ENCODE assay signal across 26 cellular contexts in the genomic region with DNA sequence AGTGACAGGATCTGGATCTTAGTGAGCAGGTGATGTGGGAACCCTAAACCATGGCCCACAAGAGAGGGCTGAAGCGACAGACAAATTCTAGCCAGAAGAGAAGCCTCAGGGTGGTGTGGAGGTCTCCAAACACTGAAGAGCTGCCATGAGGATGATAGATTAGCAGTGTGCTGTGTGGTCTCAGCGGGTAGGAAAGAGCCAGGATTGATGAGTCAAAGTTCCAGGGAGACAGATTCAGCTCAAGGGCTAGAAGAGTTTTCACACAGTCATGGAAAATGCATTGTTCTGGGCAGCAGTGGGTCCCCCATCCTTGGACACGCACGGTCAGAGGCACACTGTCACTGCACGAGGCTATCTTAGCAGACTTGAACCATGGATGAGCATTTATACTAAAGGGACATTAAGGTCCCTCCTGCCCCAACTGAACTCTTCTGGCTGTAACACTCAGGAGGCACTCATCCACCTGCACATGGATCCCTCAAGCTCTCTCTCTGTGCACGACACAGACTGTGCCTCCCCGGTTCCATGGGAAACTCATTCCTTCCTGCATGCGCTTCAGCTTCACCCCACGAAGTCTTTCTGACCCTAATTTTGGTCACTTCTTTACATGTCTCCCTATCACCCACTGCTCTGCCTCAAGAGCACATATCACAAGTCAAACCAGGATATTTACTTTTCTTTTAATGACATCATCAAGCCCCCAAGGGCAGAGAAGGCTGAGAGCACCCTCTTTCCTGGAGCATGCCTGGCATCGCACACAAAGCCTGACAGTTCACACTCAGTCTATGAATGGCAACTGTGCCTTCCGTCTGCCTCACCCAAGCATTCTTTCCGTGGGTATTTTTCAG.
DNase-seq lines count a peak whose midpoint lies in the region; ATAC-seq and TF ChIP-seq lines count a peak whose summit lies in the region.
"Had no signal": no experiment of that assay in that cellular context is flagged by ENCODE, and none has a peak within 500 bp of the region (broad histone marks: within the 10 kb centered on the region; RNA-seq: fewer than 3 reads in every experiment).

No MANE protein-coding gene starts in this region.

- no peak overlapping the region for H3K27ac ChIP-seq in GM23338 (ENCODE audit: low read depth)
- peak overlapping the region; percentile 66 for H3K27ac ChIP-seq in SJSA1
- no peak overlapping the region for H3K27ac ChIP-seq in gastroesophageal sphincter
- peak overlapping the region in 3 of 4 donors; percentile 38 to 49 (median 40) for H3K27ac ChIP-seq in gastrocnemius medialis
- H3K27ac ChIP-seq in PC-3 (ENCODE audit: low read length): no peak overlapping the region
- H3K27ac ChIP-seq in vagina: no peak overlapping the region
- H3K27ac ChIP-seq: neural progenitor cell, psoas muscle, SK-N-MC, transverse colon, VCaP had no signal

- peaks cover 87% of the 10 kb centered on the region for H3K36me3 Mint-ChIP-seq in GM23338 (ENCODE audit: low read depth)

- no peak overlapping the region for H3K9ac ChIP-seq in PC-3 (ENCODE audit: low read length)
- H3K9ac ChIP-seq: neural progenitor cell had no signal

- 86 to 87% methylated on average over 10 to 12 of the region's 12 CpGs for WGBS in gastroesophageal sphincter (ENCODE audit: low coverage in 1 of 2), 2 donors

- H3K9me3 ChIP-seq in SJSA1 (replicated peaks): 0 out of 2 replicates have a peak, but pooled peaks cover 3% of the 10 kb centered on the region
- no peaks in the 10 kb centered on the region for H3K9me3 ChIP-seq in gastroesophageal sphincter
- no peaks in the 10 kb centered on the region for H3K9me3 ChIP-seq in gastrocnemius medialis
- no peaks in the 10 kb centered on the region for H3K9me3 ChIP-seq in PC-3 (ENCODE audit: low read length)
- no peaks in the 10 kb centered on the region for H3K9me3 ChIP-seq in vagina
- H3K9me3 ChIP-seq: psoas muscle, transverse colon had no signal

- DNase-seq in GM23338 (ENCODE audit: low spot score): no peak
- peak; percentile 53 to 64 for DNase-seq in SJSA1 (ENCODE audit: low read depth in 1 of 2, low spot score in 2 of 2)
- no peak for DNase-seq in gastrocnemius medialis
- DNase-seq in PC-3: no peak
- DNase-seq in vagina (ENCODE audit: extremely low spot score in 2 of 2): no peak
- no peak for DNase-seq in NCI-H2196 treated with DMSO at 0.1 percent for 48 hours (lab: John Stamatoyannopoulos, UW; ENCODE audit: unreplicated experiment)
- DNase-seq: activated CD4-positive, alpha-beta T cell treated with anti-CD3 and anti-CD28 coated beads, Interleukin-2, amount 50 U/mL, for 4 hours; activated effector memory CD4-positive, alpha-beta T cell treated with anti-CD3 and anti-CD28 coated beads, Interleukin-2, amount 50 U/mL, for 16 hours; AML-193; central memory CD4-positive, alpha-beta T cell; GOT3; KG1; NCI-H187; NCI-H446; NK-92 treated with Interleukin-12 subunit alpha and Interleukin-12 subunit beta, amount 100 ng/mL, for 24 hours; psoas muscle; stimulated activated CD4-positive, alpha-beta T cell treated with anti-CD3 and anti-CD28 coated beads, Interleukin-2, amount 100 ng/mL, for 48 hours; stimulated activated naive CD8-positive, alpha-beta T cell treated with anti-CD3 and anti-CD28 coated beads, Interleukin-15, Interleukin-2, amounts not matched to agents 100 U/mL and 50 U/mL, for 24 hours; T-helper 2 cell; transverse colon had no signal

- no peaks in the 10 kb centered on the region for H3K9me3 Mint-ChIP-seq in GM23338
- H3K9me3 Mint-ChIP-seq: neural progenitor cell had no signal

- no peak for TF ChIP-seq EP300 in gastroesophageal sphincter (IDR thresholded peaks at IDR 0.05)

- H3K27me3 ChIP-seq in GM23338 (ENCODE audit: insufficient read depth): no peaks in the 10 kb centered on the region
- no peaks in the 10 kb centered on the region for H3K27me3 ChIP-seq in SJSA1 (replicated peaks)
- no peaks in the 10 kb centered on the region for H3K27me3 ChIP-seq in gastroesophageal sphincter
- no peaks in the 10 kb centered on the region for H3K27me3 ChIP-seq in gastrocnemius medialis
- H3K27me3 ChIP-seq in PC-3 (ENCODE audit: low read length): no peaks in the 10 kb centered on the region
- no peaks in the 10 kb centered on the region for H3K27me3 ChIP-seq in vagina
- H3K27me3 ChIP-seq: neural progenitor cell, transverse colon had no signal

- no peak overlapping the region for H3K4me2 ChIP-seq in GM23338
- H3K4me2 ChIP-seq in PC-3 (ENCODE audit: low read length): no peak overlapping the region
- H3K4me2 ChIP-seq: neural progenitor cell, smooth muscle cell had no signal

- H2AFZ ChIP-seq in GM23338 (no peak overlapping the region), PC-3 (ENCODE audit: low read length) (no peak overlapping the region)
- H2AFZ ChIP-seq: neural progenitor cell had no signal

- in situ Hi-C loops in gastrocnemius medialis (cut with MboI; ENCODE audit: low sequenced_read_pairs in 4 of 4): no loop called here

- TF ChIP-seq POLR2A in gastroesophageal sphincter (IDR thresholded peaks at IDR 0.05) (no peak), gastrocnemius medialis (IDR thresholded peaks at IDR 0.05) (no peak), vagina (IDR thresholded peaks at IDR 0.05) (no peak)

- BruUV-seq in PC-3 (replicated peaks; lab: Mats Ljungman, UMichigan): no TSS peak

- H3K4me1 ChIP-seq in GM23338 (ENCODE audit: insufficient read depth) (peaks cover 29% of the 10 kb centered on the region), SJSA1 (replicated peaks) (peaks cover 52% of the 10 kb centered on the region), gastroesophageal sphincter (peaks cover under 1 to 47% (median 9%) of the 10 kb centered on the region in 3 donors), gastrocnemius medialis (peaks cover 34 to 38% of the 10 kb centered on the region in 2 donors), PC-3 (ENCODE audit: insufficient read depth, low read length) (peaks cover 36% of the 10 kb centered on the region), vagina (peaks cover 22% of the 10 kb centered on the region)

- peaks cover 6% of the 10 kb centered on the region for H3K27me3 Mint-ChIP-seq in GM23338 (ENCODE audit: insufficient read depth, low read depth, poor library complexity)

- ATAC-seq in GM23338 (no peak), gastroesophageal sphincter (peak; percentile 29), gastrocnemius medialis (no peak), PC-3 (no peak)
- ATAC-seq: esophagus mucosa; stimulated activated naive CD8-positive, alpha-beta T cell treated with anti-CD3 and anti-CD28 coated beads, Interleukin-15, Interleukin-2, amounts not matched to agents 100 U/mL and 50 U/mL, for 24 hours had no signal

- H3K79me2 ChIP-seq in GM23338 (replicated peaks; ENCODE audit: insufficient read depth) (peaks cover 86% of the 10 kb centered on the region), PC-3 (ENCODE audit: low read length) (peaks cover 7% of the 10 kb centered on the region; the same call in 1 of the 2 replicates)

- no peaks in the 10 kb centered on the region for H3K9me2 ChIP-seq in GM23338 (ENCODE audit: insufficient read depth)
- no peaks in the 10 kb centered on the region for H3K9me2 ChIP-seq in PC-3 (replicated peaks; ENCODE audit: low read length)

- H3K4me3 ChIP-seq in GM23338 (no peak overlapping the region), SJSA1 (no peak overlapping the region), gastroesophageal sphincter (no peak overlapping the region), gastrocnemius medialis (no peak overlapping the region), PC-3 (ENCODE audit: low read length) (no peak overlapping the region), vagina (no peak overlapping the region)
- H3K4me3 ChIP-seq: neural progenitor cell, psoas muscle, SK-N-MC, smooth muscle cell, transverse colon had no signal

- H3K4me3 Mint-ChIP-seq in GM23338: no peak overlapping the region
- H3K4me3 Mint-ChIP-seq: neural progenitor cell had no signal

- H4K20me1 ChIP-seq in GM23338 (replicated peaks; ENCODE audit: insufficient read depth): peaks cover 6% of the 10 kb centered on the region
- H4K20me1 ChIP-seq in PC-3 (ENCODE audit: low read length): no peaks in the 10 kb centered on the region

- intact Hi-C loops in gastrocnemius medialis (cut with DNase I; ENCODE audit: low total_unique reads): no loop called here
- intact Hi-C loops in PC-3 (cut with micrococcal nuclease): loop anchor here (5.0 kb wide), 1 partner anchor 83 kb away; the partner anchor contains the start of gene TLE1
- intact Hi-C loops in vagina (cut with DNase I): no loop called here

- TF ChIP-seq CTCF in GM23338 (conservative IDR thresholded peaks at IDR 0.05; ENCODE audit: low read depth in 2 of 2) (no peak), gastroesophageal sphincter (IDR thresholded peaks at IDR 0.05) (no peak), gastrocnemius medialis (IDR thresholded peaks at IDR 0.05 in 4 of 5, conservative IDR thresholded peaks at IDR 0.05 in 1 of 5) (no peak), PC-3 (conservative IDR thresholded peaks at IDR 0.05; ENCODE audit: low read depth, low read length) (no peak), vagina (IDR thresholded peaks at IDR 0.05) (no peak)

- CTCF ChIA-PET in PC-3 (lab: Charles Lee): no interaction called here

- H3K27ac Mint-ChIP-seq in GM23338: peak overlapping the region; percentile 55
- H3K27ac Mint-ChIP-seq: neural progenitor cell had no signal

- POLR2A ChIA-PET in PC-3 (lab: Charles Lee; ENCODE audit: unreplicated experiment): no interaction called here

- peaks cover 12% of the 10 kb centered on the region for H3K36me3 ChIP-seq in GM23338 (ENCODE audit: insufficient read depth)
- peaks cover 11% of the 10 kb centered on the region for H3K36me3 ChIP-seq in SJSA1
- peaks cover 0 to 64% of the 10 kb centered on the region in 2 donors for H3K36me3 ChIP-seq in gastroesophageal sphincter
- peaks cover 0 to 14% of the 10 kb centered on the region in 2 donors for H3K36me3 ChIP-seq in gastrocnemius medialis
- peaks cover 16% of the 10 kb centered on the region for H3K36me3 ChIP-seq in PC-3 (ENCODE audit: low read depth, low read length)
- peaks cover 0 to 42% of the 10 kb centered on the region in 2 donors for H3K36me3 ChIP-seq in vagina

- H3F3A ChIP-seq in GM23338 (replicated peaks; ENCODE audit: low read depth) (no peaks in the 10 kb centered on the region), PC-3 (ENCODE audit: low read length, unreplicated experiment) (no peaks in the 10 kb centered on the region)

- peaks cover 31% of the 10 kb centered on the region for H3K4me1 Mint-ChIP-seq in GM23338

TF ChIP-seq in GM23338, 12 proteins besides CTCF, POLR2A, EP300 and RAD21 (continues in another document):
- TF ChIP-seq POLR2AphosphoS5 (IDR thresholded peaks at IDR 0.05; ENCODE audit: low read depth) (no peak), CREB1 (CRISPR knock-in tag; IDR thresholded peaks at IDR 0.05; ENCODE audit: low read depth) (no peak), ZNF114 (CRISPR knock-in tag; IDR thresholded peaks at IDR 0.05) (no peak)

Comparison
In these comparisons a context has a peak if more than half of its experiments do, and no peak if none do; other contexts are left out.
1. DNase-seq: peak in SJSA1 (2 of 2); none in GM23338 (single experiment), gastrocnemius medialis (0 of 2), PC-3 (single experiment), vagina (0 of 2) and NCI-H2196 treated with DMSO at 0.1 percent for 48 hours (single experiment).
2. H3K27ac ChIP-seq: peak in SJSA1 (single experiment) and gastrocnemius medialis (3 of 4); none in GM23338 (single experiment), gastroesophageal sphincter (0 of 4), PC-3 (single experiment) and vagina (single experiment).